ENCODE assay signal across 8 cellular contexts in the genomic region with DNA sequence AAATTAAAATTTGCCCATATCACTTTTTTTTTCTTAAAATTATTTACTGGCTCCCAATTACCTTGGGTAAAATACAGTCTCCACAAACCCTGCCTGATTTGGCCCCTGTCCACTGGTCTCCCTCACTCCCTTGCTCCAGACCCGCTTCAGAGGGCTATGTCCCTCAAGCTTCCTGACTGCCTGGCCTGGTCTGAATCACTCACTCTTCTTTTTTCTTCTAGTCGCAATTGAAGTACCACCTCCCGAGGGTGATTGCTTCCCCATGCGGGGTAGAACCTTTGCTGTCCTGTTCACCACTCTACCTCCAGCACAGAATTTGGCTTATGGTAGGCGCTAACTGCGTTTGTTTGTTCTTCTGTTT. TPM values are rescaled to one million over a fixed set of nuclear protein-coding genes. Genes with fewer than 3 reads are reported as not detected.
DNase-seq lines count a peak whose midpoint lies in the region; ATAC-seq and TF ChIP-seq lines count a peak whose summit lies in the region.

No MANE protein-coding gene starts in this region.

- no peak for ATAC-seq in Right ventricle myocardium inferior
- no peak for ATAC-seq in HG02588 (IDR thresholded peaks at IDR 0.05; ENCODE audit: unreplicated experiment)

- no peaks in the 10 kb centered on the region for H3K27me3 ChIP-seq in right atrium auricular region
- no peaks in the 10 kb centered on the region for H3K27me3 ChIP-seq in mesendoderm (ENCODE audit: insufficient read depth, low read length, poor library complexity)

- H3K9me3 Mint-ChIP-seq in brain: no peaks in the 10 kb centered on the region

- H3K4me1 ChIP-seq in right atrium auricular region (peaks cover 0 to 19% of the 10 kb centered on the region in 2 donors), mesendoderm (ENCODE audit: control insufficient read depth, low read depth, low read length) (peaks cover 7% of the 10 kb centered on the region)

- intact Hi-C loops in Right ventricle myocardium inferior (cut with DNase I): no loop called here

- H3K56ac ChIP-seq in mesendoderm (ENCODE audit: low read length): peak overlapping the region; percentile 93

- peak overlapping the region; percentile 15 for H3K23ac ChIP-seq in mesendoderm (ENCODE audit: low read length)

- peaks cover 6% of the 10 kb centered on the region for H3K27me3 Mint-ChIP-seq in brain

- H3K4ac ChIP-seq in mesendoderm (ENCODE audit: low read depth, low read length): peak overlapping the region; percentile 41

- H3K27ac Mint-ChIP-seq in brain: peak overlapping the region; percentile 94 to 97 (median 97)

- H3K4me3 Mint-ChIP-seq in brain: peak overlapping the region; percentile 92 to 98 (median 96)

- TF ChIP-seq CTCF in right atrium auricular region (IDR thresholded peaks at IDR 0.05): no peak
- TF ChIP-seq CTCF in brain (conservative IDR thresholded peaks at IDR 0.05): no peak

- H2AK5ac ChIP-seq in mesendoderm (ENCODE audit: low read length): peak overlapping the region; percentile 27

- H3K27ac ChIP-seq in right atrium auricular region (peak overlapping the region; percentile 93 to 94), mesendoderm (ENCODE audit: low read depth, low read length) (peak overlapping the region; percentile 99)

- H3K4me3 ChIP-seq in right atrium auricular region (peak overlapping the region; percentile 75 to 76), mesendoderm (ENCODE audit: low read length) (peak overlapping the region; percentile 77)

- H3K9ac ChIP-seq in mesendoderm (ENCODE audit: low read length): peak overlapping the region; percentile 83

- peaks cover 19% of the 10 kb centered on the region for H3K36me3 Mint-ChIP-seq in brain

- H3K36me3 ChIP-seq in right atrium auricular region: peaks cover 9% of the 10 kb centered on the region
- H3K36me3 ChIP-seq in mesendoderm (ENCODE audit: control insufficient read depth, insufficient read depth, low read length): no peaks in the 10 kb centered on the region

- WGBS in mesendoderm (ENCODE audit: extremely low coverage, insufficient coverage, low lambda C conversion rate): no CpG with 5 or more reads among the region's 6 CpGs

- H2BK120ac ChIP-seq in mesendoderm (ENCODE audit: low read depth, low read length): no peak overlapping the region

- peak overlapping the region; percentile 58 for H2BK5ac ChIP-seq in mesendoderm (ENCODE audit: low read length)

- DNase-seq in right atrium auricular region (ENCODE audit: low spot score) (no peak), Right ventricle myocardium inferior (ENCODE audit: missing footprints) (no peak), mesendoderm (peak; percentile 30), cerebellar cortex (ENCODE audit: low spot score) (no peak), AG08395 (ENCODE audit: low spot score) (no peak), NCI-H1436 treated with DMSO at 0.1 percent for 48 hours (lab: John Stamatoyannopoulos, UW) (no peak)

- peaks cover 20% of the 10 kb centered on the region for H3K4me1 Mint-ChIP-seq in brain

- H2BK15ac ChIP-seq in mesendoderm (replicated peaks; ENCODE audit: low read depth): no peak overlapping the region

- peaks cover 2% of the 10 kb centered on the region for H3K79me1 ChIP-seq in mesendoderm (ENCODE audit: low read length)

- H3K4me2 ChIP-seq in mesendoderm (ENCODE audit: low read length): peak overlapping the region; percentile 78

- no peaks in the 10 kb centered on the region for H3K79me2 ChIP-seq in mesendoderm (ENCODE audit: control insufficient read depth, insufficient read depth, low read length)

- no peaks in the 10 kb centered on the region for H3K9me3 ChIP-seq in right atrium auricular region

- peak overlapping the region; percentile 99 for H4K8ac ChIP-seq in mesendoderm (ENCODE audit: low read depth, low read length)

- H4K5ac ChIP-seq in mesendoderm (ENCODE audit: low read length): peak overlapping the region; percentile 96

- H3K18ac ChIP-seq in mesendoderm (ENCODE audit: low read length): peak overlapping the region; percentile 96

RNA-seq across cellular contexts. Expression of gene PGAP3, which starts 0.6 kb away (rescaled TPM):
- 10 to 100 TPM; 14.0 to 21.6 TPM for total RNA-seq in right atrium auricular region
- 10.4 TPM for total RNA-seq in Right ventricle myocardium inferior
- polyA plus RNA-seq in brain (ENCODE audit: insufficient read depth, low read depth, low replicate concordance): 13.0 TPM
- 8.3 TPM for polyA plus RNA-seq in mesendoderm (2013, experiment 1 of 2)
- 7.7 TPM for polyA plus RNA-seq in mesendoderm (2013, experiment 2 of 2)

RNA-seq across cellular contexts. Expression of gene ERBB2, which starts 11.4 kb away (rescaled TPM):
- total RNA-seq in right atrium auricular region (10 to 100 TPM; 73.5 to 85.5 TPM), Right ventricle myocardium inferior (68.7 TPM)
- 21.1 TPM for polyA plus RNA-seq in brain (ENCODE audit: insufficient read depth, low read depth, low replicate concordance)
- 73.2 TPM for polyA plus RNA-seq in mesendoderm (2013, experiment 1 of 2)
- 72.9 TPM for polyA plus RNA-seq in mesendoderm (2013, experiment 2 of 2)

RNA-seq across cellular contexts. Expression of gene PNMT, which starts 20.2 kb away (rescaled TPM):
- total RNA-seq in right atrium auricular region (10 to 100 TPM; 14.9 to 26.2 TPM), Right ventricle myocardium inferior (5.1 TPM)
- polyA plus RNA-seq in brain (ENCODE audit: insufficient read depth, low read depth, low replicate concordance): 2.9 TPM
- 0.81 TPM for polyA plus RNA-seq in mesendoderm (2013, experiment 1 of 2)
- 0.63 TPM for polyA plus RNA-seq in mesendoderm (2013, experiment 2 of 2)

RNA-seq across cellular contexts. Expression of gene TCAP, which starts 23.3 kb away (rescaled TPM):
- total RNA-seq in right atrium auricular region (1,000 to 10,000 TPM; 3,380 to 5,284 TPM), Right ventricle myocardium inferior (5,286 TPM)
- 2.1 TPM for polyA plus RNA-seq in brain (ENCODE audit: insufficient read depth, low read depth, low replicate concordance)
- polyA plus RNA-seq in mesendoderm (2013, experiment 1 of 2): 0.10 TPM
- polyA plus RNA-seq in mesendoderm (2013, experiment 2 of 2): 0.08 TPM

RNA-seq across cellular contexts. Expression of gene MIEN1, which starts 41.9 kb away (rescaled TPM):
- 10 to 100 TPM; 77.5 to 77.8 TPM for total RNA-seq in right atrium auricular region
- 49.4 TPM for total RNA-seq in Right ventricle myocardium inferior
- polyA plus RNA-seq in brain (ENCODE audit: insufficient read depth, low read depth, low replicate concordance): 148 TPM
- 27.3 TPM for polyA plus RNA-seq in mesendoderm (2013, experiment 1 of 2)
- polyA plus RNA-seq in mesendoderm (2013, experiment 2 of 2): 29.9 TPM
